In the genomic region with DNA sequence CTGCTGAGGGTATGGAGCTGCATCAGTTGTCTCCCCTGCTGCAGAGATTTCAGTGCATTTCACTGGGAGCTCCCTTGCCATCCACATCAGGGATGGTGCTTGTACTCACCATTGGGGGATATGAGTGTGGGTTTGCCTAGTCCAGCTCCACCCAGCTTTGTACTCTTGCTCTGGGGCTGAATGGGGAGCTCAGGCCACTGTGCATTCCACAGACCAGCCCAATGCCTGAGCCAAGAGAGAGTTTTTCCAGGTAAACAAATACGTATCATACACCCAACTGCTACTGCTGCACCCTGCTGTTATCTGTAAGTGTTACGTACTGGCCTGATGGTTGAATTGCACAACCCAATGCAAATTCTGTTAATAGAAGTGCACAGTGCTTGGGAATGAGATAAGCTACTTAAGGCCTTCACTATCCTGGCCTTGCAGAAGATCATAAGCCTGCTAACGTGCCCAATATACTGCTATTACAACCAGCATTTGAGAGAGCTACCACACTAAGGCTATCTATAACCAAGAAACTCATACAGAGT, we compare ENCODE assay signal across 34 cellular contexts.
"Had no signal": no experiment of that assay in that cellular context is flagged by ENCODE, and none has a peak within 500 bp of the region (broad histone marks: within the 10 kb centered on the region; RNA-seq: fewer than 3 reads in every experiment).

No MANE protein-coding gene starts in this region.

- H3K4me1 Mint-ChIP-seq: activated CD4-positive, alpha-beta T cell treated with anti-CD3 and anti-CD28 coated beads for 36 hours; activated CD4-positive, alpha-beta T cell treated with anti-CD3 and anti-CD28 coated beads, Interleukin-2, amount 10 ng/mL, durations not matched to agents 7 days and 5 days; brain; WTC11 had no signal

- H3K27me3 Mint-ChIP-seq: activated CD4-positive, alpha-beta T cell treated with anti-CD3 and anti-CD28 coated beads for 36 hours; activated CD4-positive, alpha-beta T cell treated with anti-CD3 and anti-CD28 coated beads, Interleukin-2, amount 10 ng/mL, durations not matched to agents 7 days and 5 days; brain had no signal

- H3K27me3 ChIP-seq: SJSA1 had no signal

- H3K4me3 Mint-ChIP-seq: activated CD4-positive, alpha-beta T cell treated with anti-CD3 and anti-CD28 coated beads for 36 hours; activated CD4-positive, alpha-beta T cell treated with anti-CD3 and anti-CD28 coated beads, Interleukin-2, amount 10 ng/mL, durations not matched to agents 7 days and 5 days; activated CD8-positive, alpha-beta T cell treated with anti-CD3 and anti-CD28 coated beads, Interleukin-2, amount 10 ng/mL, durations not matched to agents 7 days and 5 days; activated naive CD4-positive, alpha-beta T cell treated with anti-CD3 and anti-CD28 coated beads for 36 hours; activated T-cell treated with anti-CD3 and anti-CD28 coated beads, Interleukin-2, amount 50 U/mL, for 4 hours; activated T-helper 1 cell treated with anti-CD3 and anti-CD28 coated beads, Interleukin-12 subunit alpha, Interleukin-12 subunit beta, Interleukin-2, Interleukin-4 antibody, amounts not matched to agents 30 ng/mL and 10 ng/mL and 1 ng/mL, durations not matched to agents 14 hours and 24 hours and 36 hours; brain; T-helper 1 cell treated with Interleukin-12 subunit alpha and Interleukin-12 subunit beta and Interleukin-4 antibody, amounts not matched to agents 30 μg/mL and 1 μg/mL, for 36 hours; T-helper 2 cell treated with Interferon-gamma antibody and Interleukin-4, amounts not matched to agents 5 μg/mL and 100 μg/mL, for 36 hours; WTC11 had no signal

- H3K4me2 ChIP-seq: KMS-11, PC-9, SK-N-SH had no signal

- H3K36me3 Mint-ChIP-seq: activated naive CD4-positive, alpha-beta T cell treated with anti-CD3 and anti-CD28 coated beads, Interleukin-2, amount 50 U/mL, for 72 hours; brain had no signal

- H3K36me3 ChIP-seq: adrenal gland, SJSA1 had no signal

- H3K4me1 ChIP-seq: adrenal gland, SJSA1 had no signal

- H3K9me2 ChIP-seq: SK-N-SH had no signal

- H3K9me3 ChIP-seq: adrenal gland, SJSA1, SK-N-SH had no signal

- H3K27ac ChIP-seq: adrenal gland, KMS-11, PC-9, SJSA1 had no signal

- H2AFZ ChIP-seq: PC-9 had no signal

- DNase-seq: activated CD4-positive, alpha-beta T cell treated with anti-CD3 and anti-CD28 coated beads for 36 hours; activated CD4-positive, alpha-beta T cell treated with anti-CD3 and anti-CD28 coated beads, Interleukin-2, amount 10 ng/mL, durations not matched to agents 7 days and 5 days; activated CD4-positive, alpha-beta T cell treated with anti-CD3 and anti-CD28 coated beads, Interleukin-2, amount 50 U/mL, for 48 hours; activated CD8-positive, alpha-beta T cell treated with anti-CD3 and anti-CD28 coated beads, Interleukin-2, amount 10 ng/mL, durations not matched to agents 7 days and 5 days; activated gamma-delta T cell treated with Interleukin-2 at 50 U/mL for 16 hours; activated naive CD4-positive, alpha-beta T cell treated with anti-CD3 and anti-CD28 coated beads for 36 hours; activated T-cell treated with anti-CD3 and anti-CD28 coated beads, Interleukin-2, amount 50 U/mL, for 4 hours; adrenal gland; anterior cingulate cortex; MM.1S; MV-4-11; NCI-H1092; NCI-H1417; NCI-H146; NCI-H187; NCI-H2029 treated with DMSO at 0.1 percent for 48 hours; NCI-H2107; NCI-H2171; NCI-H510A; NCI-H526; NCI-H748 treated with DMSO at 0.1 percent for 48 hours; NK-92 treated with Interleukin-12 subunit alpha and Interleukin-12 subunit beta, amount 100 ng/mL, for 24 hours; PC-9; SHP77 treated with DMSO at 0.1 percent for 48 hours; SK-N-SH had no signal

- H3K4me3 ChIP-seq: adrenal gland, PC-9, SJSA1 had no signal

- H3K27ac Mint-ChIP-seq: activated CD4-positive, alpha-beta T cell treated with anti-CD3 and anti-CD28 coated beads for 36 hours; activated CD4-positive, alpha-beta T cell treated with anti-CD3 and anti-CD28 coated beads, Interleukin-2, amount 10 ng/mL, durations not matched to agents 7 days and 5 days; activated CD8-positive, alpha-beta T cell treated with anti-CD3 and anti-CD28 coated beads, Interleukin-2, amount 10 ng/mL, durations not matched to agents 7 days and 5 days; activated naive CD4-positive, alpha-beta T cell treated with anti-CD3 and anti-CD28 coated beads for 36 hours; activated naive CD4-positive, alpha-beta T cell treated with anti-CD3 and anti-CD28 coated beads, Interleukin-2, amount 50 U/mL, for 72 hours; activated T-helper 1 cell treated with anti-CD3 and anti-CD28 coated beads, Interleukin-12 subunit alpha, Interleukin-12 subunit beta, Interleukin-2, Interleukin-4 antibody, amounts not matched to agents 30 ng/mL and 10 ng/mL and 1 ng/mL, durations not matched to agents 14 hours and 24 hours and 36 hours; brain; T-helper 1 cell treated with Interleukin-12 subunit alpha and Interleukin-12 subunit beta and Interleukin-4 antibody, amounts not matched to agents 30 μg/mL and 1 μg/mL, for 36 hours; T-helper 2 cell treated with Interferon-gamma antibody and Interleukin-4, amounts not matched to agents 5 μg/mL and 100 μg/mL, for 36 hours; WTC11 had no signal

- H3K9me3 Mint-ChIP-seq: activated naive CD4-positive, alpha-beta T cell treated with anti-CD3 and anti-CD28 coated beads, Interleukin-2, amount 50 U/mL, for 72 hours; activated T-helper 1 cell treated with anti-CD3 and anti-CD28 coated beads, Interleukin-12 subunit alpha, Interleukin-12 subunit beta, Interleukin-2, Interleukin-4 antibody, amounts not matched to agents 30 ng/mL and 10 ng/mL and 1 ng/mL, durations not matched to agents 14 hours and 24 hours and 36 hours; T-helper 1 cell treated with Interleukin-12 subunit alpha and Interleukin-12 subunit beta and Interleukin-4 antibody, amounts not matched to agents 30 μg/mL and 1 μg/mL, for 36 hours had no signal

- ATAC-seq: activated CD4-positive, alpha-beta T cell treated with anti-CD3 and anti-CD28 coated beads for 36 hours; activated CD4-positive, CD25-positive, alpha-beta regulatory T cell treated with anti-CD3 and anti-CD28 coated beads, Interleukin-2, amount 50 U/mL, for 24 hours; activated CD8-positive, alpha-beta T cell treated with anti-CD3 and anti-CD28 coated beads, Interleukin-2, amount 10 ng/mL, durations not matched to agents 7 days and 5 days; activated naive CD4-positive, alpha-beta T cell treated with anti-CD3 and anti-CD28 coated beads, Interleukin-2, amount 50 U/mL, for 72 hours; activated T-cell treated with anti-CD3 and anti-CD28 coated beads, Interleukin-2, amount 50 U/mL, for 4 hours; WTC11 had no signal
